8 cellular contexts compared by ENCODE assay signal in the genomic region with DNA sequence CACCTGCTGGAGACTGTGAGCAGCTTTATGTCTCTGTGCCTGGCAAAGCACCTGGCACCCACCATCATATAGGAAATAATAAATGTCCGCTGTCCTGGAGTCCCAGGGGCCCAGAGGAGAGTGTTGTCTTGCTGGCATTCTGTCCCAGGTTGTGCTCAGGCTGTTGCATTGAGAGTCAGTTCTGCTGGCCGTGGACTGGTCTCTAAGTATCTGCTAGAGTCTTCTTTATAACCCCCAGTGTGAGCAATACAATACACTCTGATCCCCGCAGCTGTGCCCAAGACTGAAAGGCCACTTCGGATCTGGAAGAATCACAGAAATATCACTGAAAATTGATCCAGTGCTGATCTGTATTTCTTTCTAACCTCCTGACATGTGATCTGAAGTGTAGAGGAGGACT. TPM values are rescaled to one million over a fixed set of nuclear protein-coding genes. Genes with fewer than 3 reads are reported as not detected.
A peak's percentile ranks its signal among the peaks of the same experiment; 100 is the strongest.
DNase-seq lines count a peak whose midpoint lies in the region; ATAC-seq and TF ChIP-seq lines count a peak whose summit lies in the region.

No MANE protein-coding gene starts in this region.

- H3K27me3 Mint-ChIP-seq in activated naive CD4-positive, alpha-beta T cell treated with anti-CD3 and anti-CD28 coated beads, Interleukin-2, amount 50 U/mL, for 24 hours, result no peaks in the 10 kb centered on the region
- no peaks in the 10 kb centered on the region for H3K27me3 Mint-ChIP-seq in central memory CD8-positive, alpha-beta T cell
- H3K27me3 Mint-ChIP-seq in naive B cell, result no peaks in the 10 kb centered on the region

- peak overlapping the region; percentile 89 for H3K4me3 Mint-ChIP-seq in activated naive CD4-positive, alpha-beta T cell treated with anti-CD3 and anti-CD28 coated beads, Interleukin-2, amount 50 U/mL, for 24 hours
- H3K4me3 Mint-ChIP-seq in central memory CD8-positive, alpha-beta T cell, result no peak overlapping the region
- H3K4me3 Mint-ChIP-seq in naive B cell, result peak overlapping the region in 1 of 8 donors; percentile 79

- peaks cover 4% of the 10 kb centered on the region for H3K4me1 ChIP-seq in upper lobe of right lung

- no peaks in the 10 kb centered on the region for H3K9me3 ChIP-seq in upper lobe of right lung

- H3K27ac ChIP-seq in upper lobe of right lung, result peak overlapping the region; percentile 80

- no peaks in the 10 kb centered on the region for H3K9me3 Mint-ChIP-seq in activated naive CD4-positive, alpha-beta T cell treated with anti-CD3 and anti-CD28 coated beads, Interleukin-2, amount 50 U/mL, for 24 hours
- no peaks in the 10 kb centered on the region for H3K9me3 Mint-ChIP-seq in central memory CD8-positive, alpha-beta T cell
- H3K9me3 Mint-ChIP-seq in naive B cell, result no peaks in the 10 kb centered on the region

- no peak for ATAC-seq in central memory CD8-positive, alpha-beta T cell (replicated peaks; ENCODE audit: extremely low read depth, poor library complexity, severe bottlenecking)
- ATAC-seq in naive B cell (ENCODE audit: low read depth in 2 of 2) (no peak), upper lobe of right lung (no peak)

- H3K36me3 ChIP-seq in upper lobe of right lung, result peaks cover 63% of the 10 kb centered on the region

- peak overlapping the region; percentile 97 for H3K27ac Mint-ChIP-seq in activated naive CD4-positive, alpha-beta T cell treated with anti-CD3 and anti-CD28 coated beads, Interleukin-2, amount 50 U/mL, for 24 hours
- H3K27ac Mint-ChIP-seq in central memory CD8-positive, alpha-beta T cell (ENCODE audit: low read depth), result peak overlapping the region; percentile 93
- H3K27ac Mint-ChIP-seq in naive B cell, result peak overlapping the region in 5 of 6 donors; percentile 87 to 95 (median 89)

- DNase-seq in activated naive CD4-positive, alpha-beta T cell (lab: John Stamatoyannopoulos, UW), result no peak
- no peak for DNase-seq in central memory CD8-positive, alpha-beta T cell (ENCODE audit: low spot score in 2 of 2)
- DNase-seq in naive B cell (no peak), upper lobe of right lung (no peak), foreskin fibroblast (no peak), NCI-H187 treated with DMSO at 0.1 percent for 48 hours (lab: John Stamatoyannopoulos, UW) (no peak), NCI-H1694 treated with DMSO at 0.1 percent for 48 hours (lab: John Stamatoyannopoulos, UW) (no peak)

- H3K36me3 Mint-ChIP-seq in activated naive CD4-positive, alpha-beta T cell treated with anti-CD3 and anti-CD28 coated beads, Interleukin-2, amount 50 U/mL, for 24 hours, result peaks cover 35% of the 10 kb centered on the region
- H3K36me3 Mint-ChIP-seq in central memory CD8-positive, alpha-beta T cell (ENCODE audit: insufficient read depth), result peaks cover 26% of the 10 kb centered on the region
- H3K36me3 Mint-ChIP-seq in naive B cell, result peaks cover 8 to 18% of the 10 kb centered on the region in 2 donors

- intact Hi-C loops in upper lobe of right lung (cut with DNase I), result no loop called here

- H3K27me3 ChIP-seq in upper lobe of right lung, result no peaks in the 10 kb centered on the region

- H3K4me3 ChIP-seq in upper lobe of right lung, result no peak overlapping the region
- no peak overlapping the region for H3K4me3 ChIP-seq in foreskin fibroblast (ENCODE audit: low read depth in 1 of 2, low read length in 2 of 2)

- H3K4me1 Mint-ChIP-seq in activated naive CD4-positive, alpha-beta T cell treated with anti-CD3 and anti-CD28 coated beads, Interleukin-2, amount 50 U/mL, for 24 hours, result peaks cover 32% of the 10 kb centered on the region
- H3K4me1 Mint-ChIP-seq in central memory CD8-positive, alpha-beta T cell, result peaks cover 18% of the 10 kb centered on the region
- H3K4me1 Mint-ChIP-seq in naive B cell, result peaks cover 15 to 21% (median 16%) of the 10 kb centered on the region in 3 donors

- TF ChIP-seq CTCF in upper lobe of right lung (IDR thresholded peaks at IDR 0.05) (no peak), foreskin fibroblast (IDR thresholded peaks at IDR 0.05; ENCODE audit: low read depth, low read length) (no peak)

RNA-seq across cellular contexts. Expression of a gene that starts 38.3 kb away (rescaled TPM):
- polyA plus RNA-seq in naive B cell (ENCODE audit: low read depth in 6 of 6), result 10 to 100 TPM; 12.1 to 17.8 (median 15.3) TPM
- 27.9 TPM for total RNA-seq in upper lobe of right lung
